ENCODE assay signal across 8 cellular contexts in genomic region chr19:2702170-2703076, GRCh38. TPM values are rescaled to one million over a fixed set of nuclear protein-coding genes. Genes with fewer than 3 reads are reported as not detected.
A peak's percentile ranks its signal among the peaks of the same experiment; 100 is the strongest.
DNase-seq lines count a peak whose midpoint lies in the region; ATAC-seq lines count a peak whose summit lies in the region.

TSS of gene GNG7 (minus strand) at chr19:2702694. CDS start at chr19:2520688, 182,006 bp downstream.

- peaks cover 14% of the 10 kb centered on the region for H3K4me1 ChIP-seq in mucosa of stomach (ENCODE audit: control insufficient read depth, insufficient read depth, low read length)

- no peaks in the 10 kb centered on the region for H3K9me3 ChIP-seq in mucosa of stomach (ENCODE audit: control insufficient read depth, low read length)

- peak within 1 kb of the TSS; percentile 65 for H3K9ac ChIP-seq in mucosa of stomach (ENCODE audit: low read length)

- ATAC-seq in GM18861 (IDR thresholded peaks at IDR 0.05; ENCODE audit: unreplicated experiment) (peak; percentile 42), HG03280 (IDR thresholded peaks at IDR 0.05; ENCODE audit: unreplicated experiment) (peak; percentile 86), esophagus mucosa (peak; percentile 99)

- H3K4me3 ChIP-seq in mucosa of stomach (ENCODE audit: low read length): no peak within 1 kb of the TSS

- peaks cover 3% of the 10 kb centered on the region for H3K27me3 ChIP-seq in mucosa of stomach (ENCODE audit: control insufficient read depth, insufficient read depth, low read length)

- H3K36me3 ChIP-seq in mucosa of stomach (ENCODE audit: control insufficient read depth, insufficient read depth, low read length): no peaks in the 10 kb centered on the region

- DNase-seq in A172 (ENCODE audit: low spot score) (peak; percentile 83), OCI-M1 (lab: John Stamatoyannopoulos, UW) (peak; percentile 91)
- DNase-seq in activated T-cell treated with anti-CD3 and anti-CD28 coated beads, Interleukin-2, amount 50 U/mL, for 48 hours: peak; percentile 97
- peak; percentile 93 for DNase-seq in stimulated activated CD8-positive, alpha-beta memory T cell treated with anti-CD3 and anti-CD28 coated beads, Interleukin-4, amount 100 ng/mL, for 24 hours (ENCODE audit: low read depth)

RNA-seq across cellular contexts. Expression of gene GNG7, which starts in this region (rescaled TPM):
- 0.38 and 1.1 TPM in 2 replicates for total RNA-seq in A172 (2014; rRNA removed; shearing (Covaris generic))
- total RNA-seq in esophagus mucosa: 0.68 TPM

Comparison
In these comparisons a context has a peak if more than half of its experiments do, and no peak if none do; other contexts are left out.
1. Peak in ATAC-seq in esophagus mucosa; RNA of the gene not detected or under 1 TPM.
2. ATAC-seq: peak in every context shown above with its lines; median percentile 99 in esophagus mucosa; 86 in HG03280; 42 in GM18861.